ENCODE assay signal across 27 cellular contexts in the genomic region with DNA sequence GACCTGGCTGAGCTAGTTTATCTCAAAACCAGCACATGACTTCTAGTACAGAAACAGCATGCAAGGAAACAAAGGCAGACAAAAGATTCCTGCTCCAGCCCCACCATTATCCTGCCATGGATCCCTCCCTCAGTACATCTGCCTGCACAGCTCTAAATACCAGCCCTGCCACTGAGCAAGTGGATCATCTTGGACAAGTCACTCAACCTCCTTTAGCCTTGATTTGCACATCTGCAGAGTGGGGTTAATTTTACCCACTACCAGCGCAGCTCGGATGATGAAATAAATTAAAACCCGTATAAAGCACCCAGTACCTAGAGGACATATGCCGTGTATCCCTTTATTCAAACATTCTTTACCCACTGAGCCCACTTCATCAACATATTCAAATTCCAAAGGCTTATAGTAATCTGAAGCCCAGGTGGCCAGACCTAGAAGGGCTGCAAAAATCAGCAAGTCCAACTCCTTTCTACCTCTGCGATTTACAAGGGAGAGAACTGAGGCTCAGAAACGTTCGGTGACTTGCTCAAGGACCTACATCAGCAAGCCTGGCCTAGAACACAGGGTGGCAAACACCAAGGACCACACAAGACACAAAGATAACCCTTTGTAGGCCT. TPM values are rescaled to one million over a fixed set of nuclear protein-coding genes. Genes with fewer than 3 reads are reported as not detected.
"Had no signal": no experiment of that assay in that cellular context is flagged by ENCODE, and none has a peak within 500 bp of the region (broad histone marks: within the 10 kb centered on the region; RNA-seq: fewer than 3 reads in every experiment).

No MANE protein-coding gene starts in this region.

- H3K9me3 ChIP-seq: SJSA1 had no signal

- H3K27ac ChIP-seq: KMS-11, SJSA1 had no signal

- H3K4me1 ChIP-seq: SJSA1 had no signal

- H3K4me3 Mint-ChIP-seq: activated B cell treated with CpG ODN at 0.5 μM for 24 hours; activated CD4-positive, alpha-beta T cell treated with anti-CD3 and anti-CD28 coated beads, Interleukin-2, amount 10 ng/mL, durations not matched to agents 24 days and 14 days; activated CD8-positive, alpha-beta memory T cell treated with anti-CD3 and anti-CD28 coated beads, Interleukin-2, amount 10 ng/mL, durations not matched to agents 7 days and 5 days; activated naive CD4-positive, alpha-beta T cell treated with anti-CD3 and anti-CD28 coated beads for 36 hours; activated naive CD8-positive, alpha-beta T cell treated with anti-CD3 and anti-CD28 coated beads for 36 hours; activated T-cell treated with anti-CD3 and anti-CD28 coated beads, Interleukin-2, amount 50 U/mL, for 24 hours; activated T-helper 1 cell treated with anti-CD3 and anti-CD28 coated beads, Interleukin-12 subunit alpha, Interleukin-12 subunit beta, Interleukin-2, Interleukin-4 antibody, amounts not matched to agents 30 ng/mL and 10 ng/mL and 1 ng/mL, durations not matched to agents 14 hours and 24 hours and 36 hours; T-helper 2 cell treated with Interferon-gamma antibody and Interleukin-4, amounts not matched to agents 5 μg/mL and 100 μg/mL, for 36 hours had no signal

- H3K4me3 ChIP-seq: SJSA1 had no signal

- H3K9ac ChIP-seq: KMS-11 had no signal

- DNase-seq: activated B cell treated with CpG ODN at 0.5 μM for 24 hours; activated CD4-positive, alpha-beta T cell treated with anti-CD3 and anti-CD28 coated beads for 1 hour; activated CD4-positive, alpha-beta T cell treated with anti-CD3 and anti-CD28 coated beads, Interleukin-2, amount 10 ng/mL, durations not matched to agents 24 days and 14 days; activated CD4-positive, alpha-beta T cell treated with anti-CD3 and anti-CD28 coated beads, Interleukin-2, amount 50 U/mL, for 48 hours; activated CD8-positive, alpha-beta memory T cell treated with anti-CD3 and anti-CD28 coated beads, Interleukin-2, amount 10 ng/mL, durations not matched to agents 7 days and 5 days; activated effector memory CD4-positive, alpha-beta T cell treated with Interleukin-2 at 50 U/mL for 16 hours; activated naive CD4-positive, alpha-beta T cell treated with anti-CD3 and anti-CD28 coated beads for 36 hours; activated naive CD8-positive, alpha-beta T cell treated with anti-CD3 and anti-CD28 coated beads for 36 hours; activated T-cell treated with anti-CD3 and anti-CD28 coated beads, Interleukin-2, amount 50 U/mL, for 24 hours; MV-4-11; NCI-H1092 treated with DMSO at 0.1 percent for 48 hours; NCI-H1417 treated with DMSO at 0.1 percent for 48 hours; NCI-H1694; NCI-H2029; NCI-H2107; NCI-H2171 treated with DMSO at 0.1 percent for 48 hours; NCI-H345; NCI-H510A; PC-3; SHP77; SW 1271 had no signal

- H3K9me3 Mint-ChIP-seq: activated B cell treated with CpG ODN at 0.5 μM for 24 hours; activated CD4-positive, alpha-beta T cell treated with anti-CD3 and anti-CD28 coated beads, Interleukin-2, amount 10 ng/mL, durations not matched to agents 24 days and 14 days; activated naive CD4-positive, alpha-beta T cell treated with anti-CD3 and anti-CD28 coated beads for 36 hours; activated naive CD8-positive, alpha-beta T cell treated with anti-CD3 and anti-CD28 coated beads for 36 hours; activated T-cell treated with anti-CD3 and anti-CD28 coated beads, Interleukin-2, amount 50 U/mL, for 24 hours; activated T-helper 1 cell treated with anti-CD3 and anti-CD28 coated beads, Interleukin-12 subunit alpha, Interleukin-12 subunit beta, Interleukin-2, Interleukin-4 antibody, amounts not matched to agents 30 ng/mL and 10 ng/mL and 1 ng/mL, durations not matched to agents 14 hours and 24 hours and 36 hours; T-helper 2 cell treated with Interferon-gamma antibody and Interleukin-4, amounts not matched to agents 5 μg/mL and 100 μg/mL, for 36 hours had no signal

- ATAC-seq: activated CD8-positive, alpha-beta memory T cell treated with anti-CD3 and anti-CD28 coated beads, Interleukin-2, amount 10 ng/mL, durations not matched to agents 7 days and 5 days; PC-3; SK-N-SH treated with all-trans-retinoic acid at 6 μM for 48 hours had no signal

- H3K36me3 Mint-ChIP-seq: activated CD8-positive, alpha-beta memory T cell treated with anti-CD3 and anti-CD28 coated beads, Interleukin-2, amount 10 ng/mL, durations not matched to agents 7 days and 5 days; activated naive CD8-positive, alpha-beta T cell treated with anti-CD3 and anti-CD28 coated beads for 36 hours had no signal

- H3K4me1 Mint-ChIP-seq: activated CD4-positive, alpha-beta T cell treated with anti-CD3 and anti-CD28 coated beads, Interleukin-2, amount 10 ng/mL, durations not matched to agents 24 days and 14 days; activated CD8-positive, alpha-beta memory T cell treated with anti-CD3 and anti-CD28 coated beads, Interleukin-2, amount 10 ng/mL, durations not matched to agents 7 days and 5 days; activated naive CD8-positive, alpha-beta T cell treated with anti-CD3 and anti-CD28 coated beads for 36 hours had no signal

- H3K27ac Mint-ChIP-seq: activated B cell treated with CpG ODN at 0.5 μM for 24 hours; activated CD4-positive, alpha-beta T cell treated with anti-CD3 and anti-CD28 coated beads, Interleukin-2, amount 10 ng/mL, durations not matched to agents 24 days and 14 days; activated CD8-positive, alpha-beta memory T cell treated with anti-CD3 and anti-CD28 coated beads, Interleukin-2, amount 10 ng/mL, durations not matched to agents 7 days and 5 days; activated naive CD4-positive, alpha-beta T cell treated with anti-CD3 and anti-CD28 coated beads for 36 hours; activated naive CD8-positive, alpha-beta T cell treated with anti-CD3 and anti-CD28 coated beads for 36 hours; activated T-cell treated with anti-CD3 and anti-CD28 coated beads, Interleukin-2, amount 50 U/mL, for 24 hours; activated T-helper 1 cell treated with anti-CD3 and anti-CD28 coated beads, Interleukin-12 subunit alpha, Interleukin-12 subunit beta, Interleukin-2, Interleukin-4 antibody, amounts not matched to agents 30 ng/mL and 10 ng/mL and 1 ng/mL, durations not matched to agents 14 hours and 24 hours and 36 hours; T-helper 2 cell treated with Interferon-gamma antibody and Interleukin-4, amounts not matched to agents 5 μg/mL and 100 μg/mL, for 36 hours had no signal

- H3K36me3 ChIP-seq: SJSA1 had no signal

RNA-seq across cellular contexts. Expression of a gene that starts 7.5 kb away (rescaled TPM):
- total RNA-seq: activated CD4-positive, alpha-beta T cell treated with anti-CD3 and anti-CD28 coated beads, Interleukin-2, amount 10 ng/mL, durations not matched to agents 24 days and 14 days; activated CD8-positive, alpha-beta memory T cell treated with anti-CD3 and anti-CD28 coated beads, Interleukin-2, amount 10 ng/mL, durations not matched to agents 7 days and 5 days; activated naive CD4-positive, alpha-beta T cell treated with anti-CD3 and anti-CD28 coated beads for 36 hours; activated naive CD8-positive, alpha-beta T cell treated with anti-CD3 and anti-CD28 coated beads for 36 hours; activated T-helper 1 cell treated with anti-CD3 and anti-CD28 coated beads, Interleukin-12 subunit alpha, Interleukin-12 subunit beta, Interleukin-2, Interleukin-4 antibody, amounts not matched to agents 30 ng/mL and 10 ng/mL and 1 ng/mL, durations not matched to agents 14 hours and 24 hours and 36 hours; PC-3; SJSA1; T-helper 1 cell treated with Interleukin-12 subunit alpha and Interleukin-12 subunit beta and Interleukin-4 antibody, amounts not matched to agents 30 ng/mL and 1 ng/mL, for 36 hours had no signal
